8 cellular contexts compared by ENCODE assay signal in the genomic region with DNA sequence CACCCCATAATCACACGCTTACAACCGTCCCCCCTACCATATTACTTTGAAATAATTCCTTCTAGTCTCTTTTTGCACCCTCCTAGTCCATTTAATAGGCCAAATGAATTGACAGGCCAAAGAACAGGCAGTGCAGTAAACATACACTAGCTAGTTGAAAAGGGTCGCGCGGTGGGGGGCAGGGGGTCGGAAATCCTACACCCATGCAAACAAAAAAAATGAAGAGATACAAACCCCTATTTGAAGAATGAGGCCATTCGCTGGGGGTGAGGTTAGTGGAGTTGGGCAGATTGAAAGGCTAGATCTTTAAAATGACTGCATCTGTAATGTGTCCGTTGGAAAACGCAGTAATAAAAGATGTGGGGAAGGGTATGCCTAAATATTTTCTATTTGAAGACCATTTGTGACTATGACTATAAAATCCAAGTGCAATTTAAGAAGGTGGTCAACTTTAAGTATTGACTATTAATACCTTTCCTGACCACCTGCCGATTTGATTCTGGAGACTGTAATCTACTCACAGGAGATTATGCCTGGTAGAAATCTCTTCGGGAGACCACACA. TPM values are rescaled to one million over a fixed set of nuclear protein-coding genes. Genes with fewer than 3 reads are reported as not detected.
DNase-seq lines count a peak whose midpoint lies in the region; ATAC-seq, FAIRE-seq and TF ChIP-seq lines count a peak whose summit lies in the region.

No MANE protein-coding gene starts in this region.

- H3K4me1 ChIP-seq in small intestine (ENCODE audit: control insufficient read depth in 2 of 2, insufficient read depth in 1 of 2, low read depth in 1 of 2, low read length in 1 of 2): peaks cover 2 to 6% of the 10 kb centered on the region in 2 donors

- no peak for ATAC-seq in GM18520 (IDR thresholded peaks at IDR 0.05; ENCODE audit: unreplicated experiment)

- no peak for TF ChIP-seq POLR2A in GM12892 (IDR thresholded peaks at IDR 0.05; ENCODE audit: low read depth, low read length)

- no peak overlapping the region for H3K27ac ChIP-seq in SK-N-MC
- no peak overlapping the region for H3K27ac ChIP-seq in small intestine (ENCODE audit: low read depth in 1 of 2, low read length in 1 of 2)

- no peaks in the 10 kb centered on the region for H3K36me3 Mint-ChIP-seq in glutamatergic neuron (ENCODE audit: unreplicated experiment)

- no peaks in the 10 kb centered on the region for H3K27me3 ChIP-seq in small intestine (ENCODE audit: control insufficient read depth in 2 of 2, insufficient read depth in 2 of 2, low read length in 2 of 2)

- H3K4me3 Mint-ChIP-seq in glutamatergic neuron (ENCODE audit: unreplicated experiment): peak overlapping the region; percentile 98

- H3K9ac ChIP-seq in SK-N-MC (ENCODE audit: insufficient read length): peak overlapping the region; percentile 76

- H3K4me1 Mint-ChIP-seq in glutamatergic neuron (ENCODE audit: low read depth, unreplicated experiment): peaks cover 8% of the 10 kb centered on the region

- peak overlapping the region; percentile 91 for H3K27ac Mint-ChIP-seq in glutamatergic neuron (ENCODE audit: unreplicated experiment)

- TF ChIP-seq CTCF in glutamatergic neuron (IDR thresholded peaks at IDR 0.05; ENCODE audit: partially characterized antibody, unreplicated experiment): no peak

- H3K36me3 ChIP-seq in SK-N-MC (ENCODE audit: insufficient read depth, low read length): no peaks in the 10 kb centered on the region
- no peaks in the 10 kb centered on the region for H3K36me3 ChIP-seq in small intestine (ENCODE audit: control insufficient read depth in 2 of 2, insufficient read depth in 2 of 2, low read length in 2 of 2)

- DNase-seq in NCI-H1105 treated with DMSO at 0.1 percent for 48 hours (lab: John Stamatoyannopoulos, UW) (peak; percentile 38), NCI-H1105 (lab: John Stamatoyannopoulos, UW) (no peak), SK-N-MC (ENCODE audit: low read depth, low spot score) (no peak), glutamatergic neuron (no peak), small intestine (no peak), kidney glomerular epithelial cell (lab: John Stamatoyannopoulos, UW) (no peak), GM12892 (ENCODE audit: insufficient read length) (no peak)

- H3K9me3 Mint-ChIP-seq in glutamatergic neuron (ENCODE audit: unreplicated experiment): peaks cover 2% of the 10 kb centered on the region

- H3K27me3 Mint-ChIP-seq in glutamatergic neuron (ENCODE audit: unreplicated experiment): peaks cover 11% of the 10 kb centered on the region

- H3K4me3 ChIP-seq in SK-N-MC (peak overlapping the region; percentile 83), small intestine (ENCODE audit: low read depth in 1 of 2, low read length in 2 of 2) (peak overlapping the region; percentile 67 to 81)

- WGBS in small intestine, 3 donors: 45 to 65% (median 52%) methylated on average over 11 of the region's 11 CpGs

- no peak for FAIRE-seq in small intestine (lab: Jason Lieb, UNC)
- FAIRE-seq in GM12892 (lab: Jason Lieb, UNC): no peak

- H3K9me3 ChIP-seq in SK-N-MC (ENCODE audit: low read depth, low read length) (no peaks in the 10 kb centered on the region), small intestine (ENCODE audit: control insufficient read depth, low read depth) (no peaks in the 10 kb centered on the region)

RNA-seq across cellular contexts. Expression of gene ARL6, which starts 0.9 kb away (rescaled TPM):
- total RNA-seq in glutamatergic neuron (ENCODE audit: unreplicated experiment): 9.6 TPM
- 1 to 10 TPM in 2 of 3 donors, under 1 TPM in 1; 0.67 to 2.8 (median 1.1) TPM for polyA plus RNA-seq in small intestine
- 4.4 TPM for polyA plus RNA-seq in GM12892 (2012; ENCODE audit: missing spikeins)

RNA-seq across cellular contexts. Expression of gene CRYBG3, which starts 58.1 kb away (rescaled TPM):
- total RNA-seq in glutamatergic neuron (ENCODE audit: unreplicated experiment): 89.5 TPM
- 1 to 10 TPM; 1.3 to 5.1 (median 3.2) TPM for polyA plus RNA-seq in small intestine
- 2.6 TPM for polyA plus RNA-seq in GM12892 (2012; ENCODE audit: missing spikeins)
